In the genomic region with DNA sequence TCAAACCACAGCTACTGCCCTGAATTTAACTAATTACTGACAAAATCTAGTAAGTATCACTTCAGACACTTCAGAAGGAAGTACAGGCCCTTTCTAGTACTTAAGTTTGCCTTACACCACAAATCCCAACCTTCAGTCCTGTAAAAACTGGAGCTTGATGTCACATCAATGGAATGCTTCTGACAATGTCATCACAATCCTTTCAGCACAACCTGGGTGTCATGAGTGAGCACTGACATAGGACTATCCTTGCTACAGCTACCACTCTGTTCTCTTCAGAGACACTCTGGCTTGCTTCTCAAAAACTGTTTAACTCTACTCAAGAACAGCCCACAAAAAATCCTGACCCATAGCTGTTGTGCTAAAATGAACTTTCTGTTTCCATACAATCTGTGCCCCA, we compare ENCODE assay signal across 23 cellular contexts.
"Had no signal": no experiment of that assay in that cellular context is flagged by ENCODE, and none has a peak within 500 bp of the region (broad histone marks: within the 10 kb centered on the region; RNA-seq: fewer than 3 reads in every experiment).

No MANE protein-coding gene starts in this region.

- H3K27ac ChIP-seq: adrenal gland, Peyer's patch had no signal

- H3K9me3 Mint-ChIP-seq: activated CD4-positive, alpha-beta memory T cell treated with anti-CD3 and anti-CD28 coated beads, Interleukin-2, amount 10 ng/mL, durations not matched to agents 7 days and 5 days; activated naive CD8-positive, alpha-beta T cell treated with anti-CD3 and anti-CD28 coated beads, Interleukin-2, amount 10 ng/mL, durations not matched to agents 7 days and 5 days; activated T-cell treated with anti-CD3 and anti-CD28 coated beads, Interleukin-2, amount 50 U/mL, for 72 hours; activated T-helper 2 cell treated with anti-CD3 and anti-CD28 coated beads, Interferon-gamma antibody, Interleukin-2, Interleukin-4, amounts not matched to agents 10 μg/mL and 5 μg/mL and 100 μg/mL, durations not matched to agents 14 hours and 24 hours and 36 hours had no signal

- H3K27me3 ChIP-seq: Peyer's patch had no signal

- H3K36me3 ChIP-seq: adrenal gland, Peyer's patch had no signal

- FAIRE-seq: K562 had no signal

- H3K4me3 Mint-ChIP-seq: activated CD4-positive, alpha-beta memory T cell treated with anti-CD3 and anti-CD28 coated beads, Interleukin-2, amount 10 ng/mL, durations not matched to agents 7 days and 5 days; activated naive CD8-positive, alpha-beta T cell treated with anti-CD3 and anti-CD28 coated beads, Interleukin-2, amount 10 ng/mL, durations not matched to agents 7 days and 5 days; activated T-cell treated with anti-CD3 and anti-CD28 coated beads, Interleukin-2, amount 50 U/mL, for 72 hours; T-helper 17 cell had no signal

- H3K4me3 ChIP-seq: adrenal gland, K562, Peyer's patch had no signal

- DNase-seq: activated CD4-positive, alpha-beta memory T cell treated with anti-CD3 and anti-CD28 coated beads, Interleukin-2, amount 10 ng/mL, durations not matched to agents 7 days and 5 days; activated CD4-positive, alpha-beta T cell treated with anti-CD3 and anti-CD28 coated beads, Interleukin-2, amount 50 U/mL, for 1 hour; activated CD4-positive, CD25-positive, alpha-beta regulatory T cell; activated CD8-positive, alpha-beta memory T cell treated with anti-CD3 and anti-CD28 coated beads, Interleukin-2, amount 50 U/mL, for 4 hours; activated gamma-delta T cell treated with Interleukin-2 at 50 U/mL for 16 hours; activated naive CD4-positive, alpha-beta T cell treated with anti-CD3 and anti-CD28 coated beads, Interleukin-2, amount 50 U/mL, for 16 hours; activated naive CD8-positive, alpha-beta T cell treated with anti-CD3 and anti-CD28 coated beads, Interleukin-2, amount 10 ng/mL, durations not matched to agents 7 days and 5 days; activated T-cell treated with anti-CD3 and anti-CD28 coated beads, Interleukin-2, amount 50 U/mL, for 72 hours; adrenal gland; anterior cingulate cortex; Kasumi-1; NCI-H1105 treated with DMSO at 0.1 percent for 48 hours; NCI-H1436 treated with DMSO at 0.1 percent for 48 hours; NCI-H187; NCI-H2081; NCI-H510A treated with DMSO at 0.1 percent for 48 hours; NCI-H69; Peyer's patch; SIG-M5; T-helper 17 cell; T-helper 9 cell had no signal

- H3K4me1 ChIP-seq: adrenal gland, Peyer's patch had no signal

- H3K27ac Mint-ChIP-seq: activated CD4-positive, alpha-beta memory T cell treated with anti-CD3 and anti-CD28 coated beads, Interleukin-2, amount 10 ng/mL, durations not matched to agents 7 days and 5 days; activated naive CD8-positive, alpha-beta T cell treated with anti-CD3 and anti-CD28 coated beads, Interleukin-2, amount 10 ng/mL, durations not matched to agents 7 days and 5 days; activated T-cell treated with anti-CD3 and anti-CD28 coated beads, Interleukin-2, amount 50 U/mL, for 72 hours; activated T-helper 2 cell treated with anti-CD3 and anti-CD28 coated beads, Interferon-gamma antibody, Interleukin-2, Interleukin-4, amounts not matched to agents 10 μg/mL and 5 μg/mL and 100 μg/mL, durations not matched to agents 14 hours and 24 hours and 36 hours; T-helper 17 cell had no signal

- H3K36me3 Mint-ChIP-seq: activated naive CD8-positive, alpha-beta T cell treated with anti-CD3 and anti-CD28 coated beads, Interleukin-2, amount 10 ng/mL, durations not matched to agents 7 days and 5 days had no signal

- H3K4me1 Mint-ChIP-seq: activated CD4-positive, alpha-beta memory T cell treated with anti-CD3 and anti-CD28 coated beads, Interleukin-2, amount 10 ng/mL, durations not matched to agents 7 days and 5 days; activated naive CD8-positive, alpha-beta T cell treated with anti-CD3 and anti-CD28 coated beads, Interleukin-2, amount 10 ng/mL, durations not matched to agents 7 days and 5 days; T-helper 17 cell had no signal

- ATAC-seq: activated T-cell treated with anti-CD3 and anti-CD28 coated beads, Interleukin-2, amount 50 U/mL, for 72 hours; T-helper 17 cell had no signal

- H3K9me3 ChIP-seq: adrenal gland, Peyer's patch had no signal
